In genomic region chr9:91443321-91443993, GRCh38 we compare ENCODE assay signal across 21 cellular contexts. TPM values are rescaled to one million over a fixed set of nuclear protein-coding genes. Genes with fewer than 3 reads are reported as not detected.
DNase-seq lines count a peak whose midpoint lies in the region; ATAC-seq, FAIRE-seq and TF ChIP-seq lines count a peak whose summit lies in the region.
"Had no signal": no experiment of that assay in that cellular context is flagged by ENCODE, and none has a peak within 500 bp of the region (broad histone marks: within the 10 kb centered on the region; RNA-seq: fewer than 3 reads in every experiment).

No MANE protein-coding gene starts in this region.

- ATAC-seq in GM21381 (IDR thresholded peaks at IDR 0.05; ENCODE audit: unreplicated experiment) (no peak), HG03378 (IDR thresholded peaks at IDR 0.05; ENCODE audit: unreplicated experiment) (no peak)
- ATAC-seq: CD8-positive, alpha-beta T cell; HCT116 had no signal

- H3K79me2 ChIP-seq in H1 (ENCODE audit: control insufficient read depth in 1 of 2, insufficient read depth in 2 of 2, low read length in 2 of 2): no peaks in the 10 kb centered on the region

- CTCF ChIA-PET in H1 (lab: Charles Lee; ENCODE audit: partially characterized antibody): interaction anchor here (0.8 to 1.8 kb wide), 6 partner anchors 8 to 549 kb away, joined by 3 to 4 read pairs (median 3); no protein-coding TSS in a partner anchor

- no peak overlapping the region for H3K4ac ChIP-seq in H1 (replicated peaks; ENCODE audit: insufficient read length, low read depth, low read length)

- no peak for FAIRE-seq in H1 (lab: Jason Lieb, UNC)
- FAIRE-seq: A204.1, GM12891, GM18507 had no signal

- no peak overlapping the region for H2BK20ac ChIP-seq in H1 (ENCODE audit: low read length)

- no peak overlapping the region for H3K18ac ChIP-seq in H1 (ENCODE audit: extremely low read depth, low read length)

- H3K4me1 ChIP-seq in H1 (replicated peaks in 1 of 4; ENCODE audit: control insufficient read depth in 3 of 4, insufficient read depth in 4 of 4, low read length in 3 of 4): no peaks in the 10 kb centered on the region
- H3K4me1 ChIP-seq: BLaER1, Caco-2 had no signal

- no peak overlapping the region for H3K56ac ChIP-seq in H1 (replicated peaks; ENCODE audit: insufficient read length, low read depth, low read length)

- no peak overlapping the region for H3K27ac ChIP-seq in H1 (ENCODE audit: low read depth, low read length)
- H3K27ac ChIP-seq: 22Rv1, BLaER1, C4-2B had no signal

- H4K8ac ChIP-seq in H1 (ENCODE audit: extremely low read depth, insufficient read depth, low read length): no peak overlapping the region

- POLR2A ChIA-PET in H1 (lab: Charles Lee; ENCODE audit: partially characterized antibody): interaction anchor here (0.6 kb wide), 1 partner anchor 11 kb away, joined by 3 read pairs; no protein-coding TSS in a partner anchor

- H2BK5ac ChIP-seq in H1 (ENCODE audit: low read depth, low read length): no peak overlapping the region

- no peaks in the 10 kb centered on the region for H3K27me3 ChIP-seq in H7 (ENCODE audit: control insufficient read depth, insufficient read depth, low read length)
- H3K27me3 ChIP-seq in H1 (replicated peaks in 1 of 4; ENCODE audit: control insufficient read depth in 3 of 4, extremely low read depth in 1 of 4, insufficient read depth in 3 of 4, low read length in 3 of 4): no peaks in the 10 kb centered on the region
- H3K27me3 ChIP-seq: BLaER1 had no signal

- no peak for TF ChIP-seq CTCF in H1 (IDR thresholded peaks at IDR 0.05; ENCODE audit: control extremely low read depth in 1 of 3, insufficient read depth in 1 of 3, low read depth in 1 of 3, low read length in 3 of 3)

- 86% methylated on average over 8 of the region's 8 CpGs; no CpG with 5 or more reads in 1 of the 2 experiments for WGBS in H1 (ENCODE audit: extremely low coverage in 1 of 2, insufficient coverage in 1 of 2, insufficient read length in 1 of 2, insufficient replicate concordance in 2 of 2, low coverage in 1 of 2, low lambda C conversion rate in 2 of 2, missing lambda C conversion rate in 1 of 2), 2 experiments

- H2BK12ac ChIP-seq in H1 (ENCODE audit: low read depth, low read length): no peak overlapping the region

- H3K9ac ChIP-seq in H1 (replicated peaks in 1 of 4; ENCODE audit: extremely low read depth in 1 of 4, low read depth in 3 of 4, low read length in 3 of 4): no peak overlapping the region
- H3K9ac ChIP-seq: BLaER1 had no signal

- no peaks in the 10 kb centered on the region for H4K20me1 ChIP-seq in H1 (replicated peaks in 1 of 2; ENCODE audit: control insufficient read depth in 1 of 2, insufficient read depth in 2 of 2, low read length in 2 of 2)
- H4K20me1 ChIP-seq: BLaER1 had no signal

- H3K36me3 ChIP-seq in H7 (replicated peaks; ENCODE audit: control insufficient read depth, insufficient read depth, low read length) (no peaks in the 10 kb centered on the region), H1 (ENCODE audit: control insufficient read depth in 2 of 4, insufficient read depth in 4 of 4, low read length in 3 of 4) (no peaks in the 10 kb centered on the region)
- H3K36me3 ChIP-seq: BLaER1 had no signal

- no peak overlapping the region for H3K23ac ChIP-seq in H1 (ENCODE audit: insufficient read length)

- H2AK5ac ChIP-seq in H1 (ENCODE audit: low read depth, low read length): no peak overlapping the region

- H2BK15ac ChIP-seq in H1 (ENCODE audit: low read length): peak overlapping the region; percentile 40; the same call in 1 of the 2 replicates

- no peak overlapping the region for H3K14ac ChIP-seq in H1 (ENCODE audit: insufficient read length)

- H3K4me3 ChIP-seq in H7 (ENCODE audit: insufficient read depth, low read depth, low read length): no peak overlapping the region
- H3K4me3 ChIP-seq in H1 (ENCODE audit: extremely low read depth in 1 of 4, insufficient read depth in 2 of 4, low read depth in 3 of 4, low read length in 4 of 4): no peak overlapping the region
- H3K4me3 ChIP-seq: BLaER1 had no signal

- no peak for TF ChIP-seq POLR2A in H1 (IDR thresholded peaks at IDR 0.05; ENCODE audit: control extremely low read depth in 1 of 2, low read depth in 2 of 2, low read length in 2 of 2)

- peaks cover 2 to 3% of the 10 kb centered on the region in 2 experiments; a peak in 1 of 4 replicates for H3K9me3 ChIP-seq in H1 (ENCODE audit: insufficient read depth in 2 of 2, low read depth in 1 of 2, low read length in 1 of 2)
- H3K9me3 ChIP-seq: Caco-2 had no signal

- H3K4me2 ChIP-seq in H1 (ENCODE audit: insufficient read depth in 1 of 2, low read depth in 2 of 2, low read length in 2 of 2): no peak overlapping the region
- H3K4me2 ChIP-seq: BLaER1 had no signal

- peak; percentile 14 for DNase-seq in DMS 273 (lab: John Stamatoyannopoulos, UW; ENCODE audit: unreplicated experiment)
- no peak for DNase-seq in DMS 273 treated with DMSO at 0.1 percent for 48 hours (lab: John Stamatoyannopoulos, UW)
- DNase-seq in H7: peak; percentile 30
- no peak for DNase-seq in H1 (ENCODE audit: low read depth in 1 of 2, low spot score in 2 of 2)
- DNase-seq: Caco-2; CD4-positive, CD25-positive, alpha-beta regulatory T cell; CD8-positive, alpha-beta T cell; DMS53; DMS79 treated with DMSO at 0.1 percent for 48 hours; GF-D8; GOT3; H9 had no signal

- no peak overlapping the region for H4K91ac ChIP-seq in H1 (replicated peaks; ENCODE audit: insufficient read length, low read length)

- H2BK120ac ChIP-seq in H1 (replicated peaks; ENCODE audit: low read depth, low read length): no peak overlapping the region

- no peak for TF ChIP-seq RAD21 in H1 (IDR thresholded peaks at IDR 0.05 in 1 of 2, conservative IDR thresholded peaks at IDR 0.05 in 1 of 2; ENCODE audit: low read depth in 2 of 2, low read length in 2 of 2)

- H3K79me1 ChIP-seq in H1 (ENCODE audit: low read depth, low read length): no peaks in the 10 kb centered on the region

- no peak overlapping the region for H4K5ac ChIP-seq in H1 (ENCODE audit: insufficient read length, low read depth, low read length)

- no peaks in the 10 kb centered on the region for H3K23me2 ChIP-seq in H1 (ENCODE audit: low read depth, low read length)

- peak overlapping the region; percentile 14; the same call in 1 of the 2 replicates for H2AFZ ChIP-seq in H1 (ENCODE audit: low read length)

- no peak for TF ChIP-seq EP300 in H1 (IDR thresholded peaks at IDR 0.05; ENCODE audit: borderline replicate concordance in 1 of 2, low read depth in 2 of 2, low read length in 2 of 2)

TF ChIP-seq in H1, 55 proteins besides CTCF, POLR2A, EP300 and RAD21 (continues in another document):
- TF ChIP-seq TAF7 (optimal IDR thresholded peaks at IDR 0.05; ENCODE audit: borderline replicate concordance, low read depth, low read length) (no peak), KDM4A (IDR thresholded peaks at IDR 0.05; ENCODE audit: low read depth, low read length, severe bottlenecking) (no peak), RXRA (IDR thresholded peaks at IDR 0.05; ENCODE audit: insufficient read depth, low read depth, low read length) (no peak), SP2 (IDR thresholded peaks at IDR 0.05; ENCODE audit: low read length) (no peak), SRF (IDR thresholded peaks at IDR 0.05; ENCODE audit: low read depth, low read length) (no peak), TBP (IDR thresholded peaks at IDR 0.05; ENCODE audit: low read depth, low read length) (no peak)

RNA-seq across cellular contexts. Expression of gene NFIL3, which starts 19.8 kb away (rescaled TPM):
- 5.0 and 7.9 TPM in 2 replicates for total RNA-seq in H7 (2014; rRNA removed; shearing (Covaris generic))
- total RNA-seq in H1 (2021; fragmentation: NEBNext Ultra II Directional; extraction: Animal tissue kit (Norgen Biotek cat#: 25700)): 11.9 and 13.5 TPM in 2 replicates
- polyA plus RNA-seq in H1 (2011; rRNA removed): 2.7 and 3.4 TPM in 2 replicates
- polyA plus RNA-seq in H1 (2011; cell fraction: cytosol; rRNA removed): 4.4 TPM
- polyA plus RNA-seq in H1 (2011; cell fraction: nucleus; rRNA removed): 2.6 TPM
- 8.6 to 16.7 TPM (median 9.6 TPM) in 4 replicates for polyA plus RNA-seq in H1 (2012, experiment 1 of 2)
- 2.5 TPM for polyA plus RNA-seq in H1 (2012, experiment 2 of 2)
- 7.8 TPM for polyA plus RNA-seq in H1 (2013, experiment 1 of 2)
- polyA plus RNA-seq in H1 (2013, experiment 2 of 2): 7.8 TPM
- 3.8 TPM in 2 replicates for polyA minus RNA-seq in H1 (2011; rRNA and poly(A)+ RNA removed)
- polyA minus RNA-seq in H1 (2011; cell fraction: cytosol; rRNA and poly(A)+ RNA removed): 6.2 TPM
- 5.0 TPM for polyA minus RNA-seq in H1 (2011; cell fraction: nucleus; rRNA and poly(A)+ RNA removed)

Comparison
In these comparisons a context has a peak if more than half of its experiments do, and no peak if none do; other contexts are left out.
1. DNase-seq: peak in DMS 273 (single experiment) and H7 (single experiment); none in DMS 273 treated with DMSO at 0.1 percent for 48 hours (single experiment) and H1 (0 of 2).